ENCODE assay signal across 1 cellular context in the genomic region with DNA sequence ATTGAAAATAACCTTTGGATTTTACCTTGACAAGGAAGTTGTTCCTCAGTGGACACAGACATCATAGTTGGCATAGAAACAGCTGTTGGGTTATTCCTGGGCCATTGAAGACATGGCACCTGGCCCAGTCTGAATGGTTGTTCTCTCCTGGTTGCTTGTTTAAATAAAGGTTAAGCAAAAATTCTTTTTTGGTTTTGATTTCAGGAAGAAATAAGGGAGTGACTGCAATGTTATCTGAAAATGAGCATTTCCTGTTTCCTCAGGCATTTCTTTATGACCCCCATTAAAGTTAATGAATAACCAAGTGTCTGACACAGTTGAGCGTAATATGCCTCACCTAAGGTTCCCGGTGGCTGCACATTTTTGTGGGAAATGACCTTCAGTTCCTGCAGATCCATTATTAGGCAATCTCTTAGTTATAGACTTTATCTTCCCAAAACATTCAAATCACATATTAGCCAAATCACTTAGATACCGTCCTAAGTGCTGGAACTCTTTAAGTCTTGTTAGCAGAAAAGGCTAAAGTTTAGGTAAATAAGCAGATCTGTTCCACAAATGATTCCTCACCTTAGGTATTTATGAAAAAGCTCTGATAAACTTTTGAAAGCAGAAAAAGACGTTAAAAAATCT.
TF ChIP-seq lines count a peak whose summit lies in the region.

No MANE protein-coding gene starts in this region.

TF ChIP-seq in HepG2, 621 proteins besides CTCF, POLR2A, EP300 and RAD21 (continued from another document and continues in another):
- TF ChIP-seq HES4 (CRISPR knock-in tag; IDR thresholded peaks at IDR 0.05; ENCODE audit: borderline replicate concordance) (no peak), ZMAT3 (CRISPR knock-in tag; conservative IDR thresholded peaks at IDR 0.05) (no peak), ZNF484 (CRISPR knock-in tag; IDR thresholded peaks at IDR 0.05; ENCODE audit: borderline replicate concordance, low read depth) (no peak), MAFG (CRISPR knock-in tag; IDR thresholded peaks at IDR 0.05) (no peak), HDAC2 (CRISPR knock-in tag; IDR thresholded peaks at IDR 0.05) (peak; percentile 96), ZNF780A (CRISPR knock-in tag; IDR thresholded peaks at IDR 0.05) (0 out of 2 replicates have a peak, but pooled peaks have one; percentile 2), POLR2AphosphoS2 (IDR thresholded peaks at IDR 0.05; ENCODE audit: low read depth, low read length) (no peak; the same call in 1 of the 2 replicates), PHF20 (CRISPR knock-in tag; IDR thresholded peaks at IDR 0.05) (no peak), BORCS8-MEF2B (CRISPR knock-in tag; IDR thresholded peaks at IDR 0.05) (no peak), HOXA5 (CRISPR knock-in tag; IDR thresholded peaks at IDR 0.05) (peak; percentile 70), JUN (CRISPR knock-in tag; IDR thresholded peaks at IDR 0.05) (no peak), ATF1 (CRISPR knock-in tag; IDR thresholded peaks at IDR 0.05) (0 out of 2 replicates have a peak, but pooled peaks have one; percentile 55), ZNF34 (CRISPR knock-in tag; IDR thresholded peaks at IDR 0.05; ENCODE audit: borderline replicate concordance) (0 out of 2 replicates have a peak, but pooled peaks have one; percentile 34), CBX1 (IDR thresholded peaks at IDR 0.05; ENCODE audit: low read depth) (no peak), ZNF367 (CRISPR knock-in tag; IDR thresholded peaks at IDR 0.05; ENCODE audit: borderline replicate concordance) (no peak), BRD4 (CRISPR knock-in tag; IDR thresholded peaks at IDR 0.05) (no peak), ARNT2 (CRISPR knock-in tag; IDR thresholded peaks at IDR 0.05; ENCODE audit: low read depth) (peak; percentile 76), ZNF253 (CRISPR knock-in tag; IDR thresholded peaks at IDR 0.05; ENCODE audit: borderline replicate concordance) (no peak), ZNF556 (CRISPR knock-in tag; IDR thresholded peaks at IDR 0.05; ENCODE audit: borderline replicate concordance) (peak; percentile 36; the same call in 1 of the 2 replicates), SIX4 (CRISPR knock-in tag; IDR thresholded peaks at IDR 0.05) (peak; percentile 85), ZNF720 (CRISPR knock-in tag; IDR thresholded peaks at IDR 0.05) (no peak), RARA (CRISPR knock-in tag; IDR thresholded peaks at IDR 0.05) (peak; percentile 92), SAFB2 (CRISPR knock-in tag; IDR thresholded peaks at IDR 0.05; ENCODE audit: borderline replicate concordance, low read depth) (peak; percentile 59; the same call in 1 of the 2 replicates), ARNTL (CRISPR knock-in tag; IDR thresholded peaks at IDR 0.05) (peak; percentile 68), KDM2A (CRISPR knock-in tag; IDR thresholded peaks at IDR 0.05; ENCODE audit: borderline replicate concordance, low read depth) (no peak), NPAS2 (CRISPR knock-in tag; IDR thresholded peaks at IDR 0.05; ENCODE audit: borderline replicate concordance) (no peak), SAP130 (CRISPR knock-in tag; IDR thresholded peaks at IDR 0.05; ENCODE audit: low read depth) (peak; percentile 82), ZNF382 (CRISPR knock-in tag; IDR thresholded peaks at IDR 0.05; ENCODE audit: borderline replicate concordance) (no peak), GABPA (IDR thresholded peaks at IDR 0.05; ENCODE audit: low read depth, low read length) (no peak), GABPA (CRISPR knock-in tag; IDR thresholded peaks at IDR 0.05; ENCODE audit: low read depth) (peak; percentile 73; the same call in 1 of the 2 replicates), ZNF10 (CRISPR knock-in tag; IDR thresholded peaks at IDR 0.05; ENCODE audit: borderline replicate concordance, low read depth) (no peak), ZNF180 (CRISPR knock-in tag; IDR thresholded peaks at IDR 0.05; ENCODE audit: borderline replicate concordance, low read depth) (no peak), GATA4 (IDR thresholded peaks at IDR 0.05; ENCODE audit: borderline replicate concordance, low read depth) (peak; percentile 92; the same call in 1 of the 2 replicates), ZNF503 (CRISPR knock-in tag; IDR thresholded peaks at IDR 0.05) (peak; percentile 87), ZNF816 (CRISPR knock-in tag; IDR thresholded peaks at IDR 0.05; ENCODE audit: borderline replicate concordance) (no peak), HOXA3 (CRISPR knock-in tag; IDR thresholded peaks at IDR 0.05) (peak; percentile 81), ZNF674 (CRISPR knock-in tag; IDR thresholded peaks at IDR 0.05; ENCODE audit: low read depth) (no peak), PLRG1 (conservative IDR thresholded peaks at IDR 0.05) (no peak), TARDBP (CRISPR knock-in tag; IDR thresholded peaks at IDR 0.05) (no peak; the same call in 1 of the 2 replicates), MTERF4 (CRISPR knock-in tag; IDR thresholded peaks at IDR 0.05) (no peak), SALL1 (CRISPR knock-in tag; IDR thresholded peaks at IDR 0.05) (peak; percentile 84; the same call in 1 of the 2 replicates), ZNF788 (CRISPR knock-in tag; IDR thresholded peaks at IDR 0.05; ENCODE audit: borderline replicate concordance) (no peak), HDAC6 (IDR thresholded peaks at IDR 0.05; ENCODE audit: low read depth, low read length) (no peak), TERF1 (CRISPR knock-in tag; IDR thresholded peaks at IDR 0.05) (no peak), THAP11 (CRISPR knock-in tag; IDR thresholded peaks at IDR 0.05) (peak; percentile 68), SRSF9 (IDR thresholded peaks at IDR 0.05; ENCODE audit: borderline replicate concordance, insufficient read depth, low read depth, low read length, poor library complexity, severe bottlenecking) (no peak), NR2C2 (CRISPR knock-in tag; IDR thresholded peaks at IDR 0.05; ENCODE audit: borderline replicate concordance) (peak; percentile 75; the same call in 1 of the 2 replicates), FLYWCH1 (CRISPR knock-in tag; IDR thresholded peaks at IDR 0.05) (no peak), NKX3-1 (CRISPR knock-in tag; IDR thresholded peaks at IDR 0.05) (no peak), YEATS2 (CRISPR knock-in tag; IDR thresholded peaks at IDR 0.05; ENCODE audit: borderline replicate concordance) (no peak)
- TF ChIP-seq, protein P1, sequence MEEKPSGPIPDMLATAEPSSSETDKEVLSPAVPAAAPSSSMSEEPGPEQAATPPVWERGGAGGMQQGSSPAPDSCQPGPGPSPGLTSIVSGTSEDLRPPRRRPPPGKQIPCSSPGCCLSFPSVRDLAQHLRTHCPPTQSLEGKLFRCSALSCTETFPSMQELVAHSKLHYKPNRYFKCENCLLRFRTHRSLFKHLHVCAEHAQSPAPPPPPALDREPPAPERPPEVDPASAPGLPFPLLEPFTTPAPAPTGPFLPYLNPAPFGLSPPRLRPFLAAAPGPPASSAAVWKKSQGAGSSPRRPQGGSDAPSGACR (CRISPR knock-in tag; IDR thresholded peaks at IDR 0.05) = peak; percentile 92
- TF ChIP-seq, protein P2, sequence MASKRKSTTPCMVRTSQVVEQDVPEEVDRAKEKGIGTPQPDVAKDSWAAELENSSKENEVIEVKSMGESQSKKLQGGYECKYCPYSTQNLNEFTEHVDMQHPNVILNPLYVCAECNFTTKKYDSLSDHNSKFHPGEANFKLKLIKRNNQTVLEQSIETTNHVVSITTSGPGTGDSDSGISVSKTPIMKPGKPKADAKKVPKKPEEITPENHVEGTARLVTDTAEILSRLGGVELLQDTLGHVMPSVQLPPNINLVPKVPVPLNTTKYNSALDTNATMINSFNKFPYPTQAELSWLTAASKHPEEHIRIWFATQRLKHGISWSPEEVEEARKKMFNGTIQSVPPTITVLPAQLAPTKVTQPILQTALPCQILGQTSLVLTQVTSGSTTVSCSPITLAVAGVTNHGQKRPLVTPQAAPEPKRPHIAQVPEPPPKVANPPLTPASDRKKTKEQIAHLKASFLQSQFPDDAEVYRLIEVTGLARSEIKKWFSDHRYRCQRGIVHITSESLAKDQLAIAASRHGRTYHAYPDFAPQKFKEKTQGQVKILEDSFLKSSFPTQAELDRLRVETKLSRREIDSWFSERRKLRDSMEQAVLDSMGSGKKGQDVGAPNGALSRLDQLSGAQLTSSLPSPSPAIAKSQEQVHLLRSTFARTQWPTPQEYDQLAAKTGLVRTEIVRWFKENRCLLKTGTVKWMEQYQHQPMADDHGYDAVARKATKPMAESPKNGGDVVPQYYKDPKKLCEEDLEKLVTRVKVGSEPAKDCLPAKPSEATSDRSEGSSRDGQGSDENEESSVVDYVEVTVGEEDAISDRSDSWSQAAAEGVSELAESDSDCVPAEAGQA (IDR thresholded peaks at IDR 0.05; ENCODE audit: low read depth) = peak; percentile 60; the same call in 1 of the 2 replicates
- TF ChIP-seq, protein P2 (CRISPR knock-in tag; IDR thresholded peaks at IDR 0.05; ENCODE audit: borderline replicate concordance) = peak; percentile 46; the same call in 1 of the 2 replicates
- TF ChIP-seq, protein P3, sequence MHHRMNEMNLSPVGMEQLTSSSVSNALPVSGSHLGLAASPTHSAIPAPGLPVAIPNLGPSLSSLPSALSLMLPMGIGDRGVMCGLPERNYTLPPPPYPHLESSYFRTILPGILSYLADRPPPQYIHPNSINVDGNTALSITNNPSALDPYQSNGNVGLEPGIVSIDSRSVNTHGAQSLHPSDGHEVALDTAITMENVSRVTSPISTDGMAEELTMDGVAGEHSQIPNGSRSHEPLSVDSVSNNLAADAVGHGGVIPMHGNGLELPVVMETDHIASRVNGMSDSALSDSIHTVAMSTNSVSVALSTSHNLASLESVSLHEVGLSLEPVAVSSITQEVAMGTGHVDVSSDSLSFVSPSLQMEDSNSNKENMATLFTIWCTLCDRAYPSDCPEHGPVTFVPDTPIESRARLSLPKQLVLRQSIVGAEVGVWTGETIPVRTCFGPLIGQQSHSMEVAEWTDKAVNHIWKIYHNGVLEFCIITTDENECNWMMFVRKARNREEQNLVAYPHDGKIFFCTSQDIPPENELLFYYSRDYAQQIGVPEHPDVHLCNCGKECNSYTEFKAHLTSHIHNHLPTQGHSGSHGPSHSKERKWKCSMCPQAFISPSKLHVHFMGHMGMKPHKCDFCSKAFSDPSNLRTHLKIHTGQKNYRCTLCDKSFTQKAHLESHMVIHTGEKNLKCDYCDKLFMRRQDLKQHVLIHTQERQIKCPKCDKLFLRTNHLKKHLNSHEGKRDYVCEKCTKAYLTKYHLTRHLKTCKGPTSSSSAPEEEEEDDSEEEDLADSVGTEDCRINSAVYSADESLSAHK (CRISPR knock-in tag; IDR thresholded peaks at IDR 0.05; ENCODE audit: borderline replicate concordance) = no peak
